ENCODE assay signal across 12 cellular contexts in genomic region chr16:31428277-31428597, GRCh38. TPM values are rescaled to one million over a fixed set of nuclear protein-coding genes. Genes with fewer than 3 reads are reported as not detected.
DNase-seq lines count a peak whose midpoint lies in the region; ATAC-seq, FAIRE-seq and TF ChIP-seq lines count a peak whose summit lies in the region.
"Had no signal": no experiment of that assay in that cellular context is flagged by ENCODE, and none has a peak within 500 bp of the region (broad histone marks: within the 10 kb centered on the region; RNA-seq: fewer than 3 reads in every experiment).

Gene COX6A2, minus strand, starts transcription at chr16:31428360. Its CDS starts 35 bp downstream, at chr16:31428325.

- no peak within 1 kb of the TSS for H3K56ac ChIP-seq in H1 (replicated peaks; ENCODE audit: insufficient read length, low read depth, low read length)

- peak within 1 kb of the TSS; percentile 17 for H3K4me3 Mint-ChIP-seq in activated CD4-positive, alpha-beta T cell treated with anti-CD3 and anti-CD28 coated beads, Interleukin-2, amount 10 ng/mL, durations not matched to agents 24 days and 14 days
- H3K4me3 Mint-ChIP-seq: neural crest cell had no signal

- peak within 1 kb of the TSS; percentile 7; the same call in 1 of the 2 replicates for H2AFZ ChIP-seq in H1 (ENCODE audit: low read length)

- CTCF ChIA-PET in H1 (lab: Charles Lee; ENCODE audit: partially characterized antibody) = interaction anchor here (1.1 to 5.8 kb wide), 4 partner anchors 14 to 95 kb away, joined by 4 to 36 read pairs (median 4); partner anchors contain the start of gene ZNF843

- H3K9ac ChIP-seq in H1 (replicated peaks in 1 of 4; ENCODE audit: extremely low read depth in 1 of 4, low read depth in 3 of 4, low read length in 3 of 4) (no peak within 1 kb of the TSS), mucosa of rectum (ENCODE audit: low read depth in 1 of 2, low read length in 2 of 2) (no peak within 1 kb of the TSS)

- H2BK12ac ChIP-seq in H1 (ENCODE audit: low read depth, low read length) = peak within 1 kb of the TSS; percentile 27; the same call in 1 of the 2 replicates

- no peak within 1 kb of the TSS for H2BK120ac ChIP-seq in H1 (replicated peaks; ENCODE audit: low read depth, low read length)

- no peaks in the 10 kb centered on the region for H3K36me3 Mint-ChIP-seq in activated CD4-positive, alpha-beta T cell treated with anti-CD3 and anti-CD28 coated beads, Interleukin-2, amount 10 ng/mL, durations not matched to agents 24 days and 14 days (ENCODE audit: low read depth)

- no peak within 1 kb of the TSS; the same call in 1 of the 2 replicates for H3K18ac ChIP-seq in H1 (ENCODE audit: extremely low read depth, low read length)

- H3K4me3 ChIP-seq in H1 (ENCODE audit: extremely low read depth in 1 of 4, insufficient read depth in 2 of 4, low read depth in 3 of 4, low read length in 4 of 4) (peak within 1 kb of the TSS in 3 of 4 experiments; percentile 2 to 50 (median 15); a peak in 5 of 8 replicates), mucosa of rectum (ENCODE audit: low read length in 2 of 2) (peak within 1 kb of the TSS; percentile 13 to 30), thoracic aorta (peak within 1 kb of the TSS; percentile 65)

- peak within 1 kb of the TSS; percentile 54 to 57 for H3K4me2 ChIP-seq in H1 (ENCODE audit: insufficient read depth in 1 of 2, low read depth in 2 of 2, low read length in 2 of 2)

- no peak within 1 kb of the TSS for H3K4ac ChIP-seq in H1 (replicated peaks; ENCODE audit: insufficient read length, low read depth, low read length)

- peaks cover 15% of the 10 kb centered on the region for H3K4me1 Mint-ChIP-seq in activated CD4-positive, alpha-beta T cell treated with anti-CD3 and anti-CD28 coated beads, Interleukin-2, amount 10 ng/mL, durations not matched to agents 24 days and 14 days

- no peak within 1 kb of the TSS for H2BK15ac ChIP-seq in H1 (ENCODE audit: low read length)

- TF ChIP-seq CTCF in H1 (IDR thresholded peaks at IDR 0.05; ENCODE audit: control extremely low read depth in 1 of 3, insufficient read depth in 1 of 3, low read depth in 1 of 3, low read length in 3 of 3) (no peak), thoracic aorta (IDR thresholded peaks at IDR 0.05) (no peak)

- no peak within 1 kb of the TSS for H3K14ac ChIP-seq in H1 (ENCODE audit: insufficient read length)

- no peak within 1 kb of the TSS for H2AK5ac ChIP-seq in H1 (ENCODE audit: low read depth, low read length)

- no peak for TF ChIP-seq POLR2A in H1 (IDR thresholded peaks at IDR 0.05; ENCODE audit: control extremely low read depth in 1 of 2, low read depth in 2 of 2, low read length in 2 of 2)

- H2BK5ac ChIP-seq in H1 (ENCODE audit: low read depth, low read length) = no peak within 1 kb of the TSS

- H3K27me3 ChIP-seq in H1 (replicated peaks in 1 of 4; ENCODE audit: control insufficient read depth in 3 of 4, extremely low read depth in 1 of 4, insufficient read depth in 3 of 4, low read length in 3 of 4) (peaks cover 5 to 25% (median 24%) of the 10 kb centered on the region in 4 experiments), mucosa of rectum (ENCODE audit: control insufficient read depth in 2 of 2, insufficient read depth in 2 of 2, low read length in 2 of 2) (peaks cover 0 to 8% of the 10 kb centered on the region in 2 donors), thoracic aorta (replicated peaks; ENCODE audit: insufficient read depth) (no peaks in the 10 kb centered on the region)

- no peaks in the 10 kb centered on the region for H3K79me1 ChIP-seq in H1 (ENCODE audit: low read depth, low read length)

- H3K79me2 ChIP-seq in H1 (ENCODE audit: control insufficient read depth in 1 of 2, insufficient read depth in 2 of 2, low read length in 2 of 2) = no peaks in the 10 kb centered on the region

- H3K23ac ChIP-seq in H1 (ENCODE audit: insufficient read length) = no peak within 1 kb of the TSS

- H4K20me1 ChIP-seq in H1 (replicated peaks in 1 of 2; ENCODE audit: control insufficient read depth in 1 of 2, insufficient read depth in 2 of 2, low read length in 2 of 2) = no peaks in the 10 kb centered on the region

- peaks cover 2% of the 10 kb centered on the region; the same call in 1 of the 2 replicates for H3K23me2 ChIP-seq in H1 (ENCODE audit: low read depth, low read length)

- POLR2A ChIA-PET in H1 (lab: Charles Lee; ENCODE audit: partially characterized antibody) = interaction anchor here (2.1 to 2.5 kb wide), 2 partner anchors 30 to 248 kb away, joined by 5 to 10 read pairs; partner anchors contain the start of gene FUS

- no peak within 1 kb of the TSS for H3K27ac ChIP-seq in H1 (ENCODE audit: low read depth, low read length)
- H3K27ac ChIP-seq in mucosa of rectum (ENCODE audit: low read depth in 2 of 2, low read length in 2 of 2) = no peak within 1 kb of the TSS
- H3K27ac ChIP-seq in thoracic aorta = peak within 1 kb of the TSS in 1 of 2 donors; percentile 11

- H3K27me3 Mint-ChIP-seq in activated CD4-positive, alpha-beta T cell treated with anti-CD3 and anti-CD28 coated beads, Interleukin-2, amount 10 ng/mL, durations not matched to agents 24 days and 14 days = no peaks in the 10 kb centered on the region

- H3K4me1 ChIP-seq in H1 (replicated peaks in 1 of 4; ENCODE audit: control insufficient read depth in 3 of 4, insufficient read depth in 4 of 4, low read length in 3 of 4) = no peaks in the 10 kb centered on the region; a peak in 2 of 7 replicates
- peaks cover 2 to 3% of the 10 kb centered on the region in 2 donors for H3K4me1 ChIP-seq in mucosa of rectum (ENCODE audit: control insufficient read depth in 2 of 2, insufficient read depth in 2 of 2, low read length in 2 of 2)
- H3K4me1 ChIP-seq in thoracic aorta (ENCODE audit: control insufficient read depth in 1 of 2, low read depth in 2 of 2) = peaks cover 0 to 10% of the 10 kb centered on the region in 2 donors

- no peak for FAIRE-seq in H1 (lab: Jason Lieb, UNC)
- FAIRE-seq: A204.1, TTC549 had no signal

- no peak for TF ChIP-seq RAD21 in H1 (IDR thresholded peaks at IDR 0.05 in 1 of 2, conservative IDR thresholded peaks at IDR 0.05 in 1 of 2; ENCODE audit: low read depth in 2 of 2, low read length in 2 of 2)

- no peak within 1 kb of the TSS for H2BK20ac ChIP-seq in H1 (ENCODE audit: low read length)

- no peaks in the 10 kb centered on the region for H3K36me3 ChIP-seq in H1 (ENCODE audit: control insufficient read depth in 2 of 4, insufficient read depth in 4 of 4, low read length in 3 of 4)
- H3K36me3 ChIP-seq in mucosa of rectum (ENCODE audit: control insufficient read depth in 2 of 2, insufficient read depth in 2 of 2, low read length in 2 of 2) = no peaks in the 10 kb centered on the region
- H3K36me3 ChIP-seq in thoracic aorta = no peaks in the 10 kb centered on the region

- ATAC-seq in thoracic aorta (ENCODE audit: insufficient number of reproducible peaks, low FRiP score, low read depth) (no peak), GM21576 (IDR thresholded peaks at IDR 0.05; ENCODE audit: unreplicated experiment) (no peak), GM21515 (IDR thresholded peaks at IDR 0.05; ENCODE audit: unreplicated experiment) (no peak)

- peak within 1 kb of the TSS; percentile 81; the same call in 1 of the 2 replicates for H4K8ac ChIP-seq in H1 (ENCODE audit: extremely low read depth, insufficient read depth, low read length)

- H3K27ac Mint-ChIP-seq in activated CD4-positive, alpha-beta T cell treated with anti-CD3 and anti-CD28 coated beads, Interleukin-2, amount 10 ng/mL, durations not matched to agents 24 days and 14 days = peak within 1 kb of the TSS; percentile 8

- WGBS in H1 (ENCODE audit: extremely low coverage in 1 of 2, insufficient coverage in 1 of 2, insufficient read length in 1 of 2, insufficient replicate concordance in 2 of 2, low coverage in 1 of 2, low lambda C conversion rate in 2 of 2, missing lambda C conversion rate in 1 of 2), 2 experiments = 70% methylated on average over 7 of the region's 7 CpGs; no CpG with 5 or more reads in 1 of the 2 experiments

- H4K5ac ChIP-seq in H1 (ENCODE audit: insufficient read length, low read depth, low read length) = no peak within 1 kb of the TSS

- intact Hi-C loops in activated CD4-positive, alpha-beta T cell treated with anti-CD3 and anti-CD28 coated beads, Interleukin-2, amount 10 ng/mL, durations not matched to agents 24 days and 14 days (cut with micrococcal nuclease) = loop anchor here (10.0 kb wide), 1 partner anchor 163 kb away; no protein-coding TSS in a partner anchor

- H3K9me3 ChIP-seq in H1 (ENCODE audit: insufficient read depth in 2 of 2, low read depth in 1 of 2, low read length in 1 of 2) (peaks cover 5 to 6% of the 10 kb centered on the region in 2 experiments), mucosa of rectum (ENCODE audit: control insufficient read depth in 2 of 2, low read length in 2 of 2) (no peaks in the 10 kb centered on the region), thoracic aorta (no peaks in the 10 kb centered on the region)

- no peak for DNase-seq in activated CD4-positive, alpha-beta T cell treated with anti-CD3 and anti-CD28 coated beads, Interleukin-2, amount 10 ng/mL, durations not matched to agents 24 days and 14 days
- no peak for DNase-seq in activated CD4-positive, alpha-beta T cell treated with anti-CD3 and anti-CD28 coated beads, Interleukin-2, amount 50 U/mL, for 1 hour
- no peak for DNase-seq in H1 (ENCODE audit: low read depth in 1 of 2, low spot score in 2 of 2)
- DNase-seq in thoracic aorta (ENCODE audit: low spot score) = no peak
- DNase-seq in pons (ENCODE audit: low spot score) = no peak
- DNase-seq: Kasumi-1 had no signal

- no peak within 1 kb of the TSS for H4K91ac ChIP-seq in H1 (replicated peaks; ENCODE audit: insufficient read length, low read length)

- no peaks in the 10 kb centered on the region for H3K9me3 Mint-ChIP-seq in activated CD4-positive, alpha-beta T cell treated with anti-CD3 and anti-CD28 coated beads, Interleukin-2, amount 10 ng/mL, durations not matched to agents 24 days and 14 days
- H3K9me3 Mint-ChIP-seq: neural crest cell had no signal

- no peak for TF ChIP-seq EP300 in H1 (IDR thresholded peaks at IDR 0.05; ENCODE audit: borderline replicate concordance in 1 of 2, low read depth in 2 of 2, low read length in 2 of 2)

RNA-seq across cellular contexts. Expression of gene COX6A2, which starts in this region (rescaled TPM):
- not detected in 2 replicates for total RNA-seq in activated CD4-positive, alpha-beta T cell treated with anti-CD3 and anti-CD28 coated beads, Interleukin-2, amount 10 ng/mL, durations not matched to agents 24 days and 14 days
- not detected in 2 replicates for total RNA-seq in H1 (2021; fragmentation: NEBNext Ultra II Directional; extraction: Animal tissue kit (Norgen Biotek cat#: 25700))
- 0.79 and 1.6 TPM in 2 replicates for polyA plus RNA-seq in H1 (2011; rRNA removed)
- polyA plus RNA-seq in H1 (2011; cell fraction: cytosol; rRNA removed) = not detected
- 1.4 TPM for polyA plus RNA-seq in H1 (2011; cell fraction: nucleus; rRNA removed)
- 1.3 to 3.0 TPM (median 2.3 TPM) in 3 of 4 replicates, not detected in the other for polyA plus RNA-seq in H1 (2012, experiment 1 of 2)
- polyA plus RNA-seq in H1 (2012, experiment 2 of 2) = not detected
- 2.7 TPM for polyA plus RNA-seq in H1 (2013, experiment 1 of 2)
- 1.3 TPM for polyA plus RNA-seq in H1 (2013, experiment 2 of 2)
- not detected in 2 replicates for polyA minus RNA-seq in H1 (2011; rRNA and poly(A)+ RNA removed)
- not detected for polyA minus RNA-seq in H1 (2011; cell fraction: cytosol; rRNA and poly(A)+ RNA removed)
- 2.9 TPM for polyA minus RNA-seq in H1 (2011; cell fraction: nucleus; rRNA and poly(A)+ RNA removed)
- not detected for total RNA-seq in thoracic aorta
- total RNA-seq: neural crest cell had no signal

Comparison
In these comparisons a context has a peak if more than half of its experiments do, and no peak if none do; other contexts are left out.
1. H3K4me3 ChIP-seq: peak in every context shown above with its lines; median percentile 65 in thoracic aorta; 22 in mucosa of rectum; 15 in H1.